14 cellular contexts compared by ENCODE assay signal in the genomic region with DNA sequence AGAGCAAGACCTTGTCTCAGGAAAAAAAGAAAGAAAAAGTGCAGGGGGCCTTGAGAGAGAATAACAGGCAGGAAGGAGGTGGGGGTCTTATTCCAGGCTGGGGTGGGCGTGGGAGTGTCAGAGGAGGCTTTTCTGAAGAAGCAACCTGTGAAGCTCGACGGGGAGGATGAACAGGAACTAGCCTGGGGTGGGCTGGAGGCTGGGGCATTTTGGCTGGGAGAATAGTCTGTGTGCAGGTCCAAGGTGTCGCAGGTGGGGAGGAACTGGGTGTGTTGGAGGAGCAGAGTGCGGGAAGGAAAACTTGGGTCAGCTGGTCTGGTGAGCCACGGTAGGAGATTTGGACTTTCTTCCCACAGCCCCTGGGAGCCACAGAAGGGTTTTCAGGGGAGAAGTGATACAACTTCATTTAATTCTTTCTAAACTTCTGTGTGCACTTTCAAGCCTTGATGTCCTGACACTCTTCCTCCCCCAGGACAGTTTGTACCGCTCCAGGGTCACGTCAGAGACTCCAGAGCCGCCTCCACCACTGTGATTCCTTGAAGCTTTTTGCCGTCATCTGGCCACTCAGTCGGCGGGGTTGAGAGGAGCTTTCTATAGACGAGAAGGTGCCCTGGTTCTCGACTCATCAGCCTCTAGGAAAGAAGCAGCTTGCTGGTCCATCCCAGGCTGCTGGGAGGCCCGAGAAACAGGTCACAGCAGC.
DNase-seq lines count a peak whose midpoint lies in the region; ATAC-seq and TF ChIP-seq lines count a peak whose summit lies in the region.
"Had no signal": no experiment of that assay in that cellular context is flagged by ENCODE, and none has a peak within 500 bp of the region (broad histone marks: within the 10 kb centered on the region; RNA-seq: fewer than 3 reads in every experiment).

No MANE protein-coding gene starts in this region.

- peaks cover 7% of the 10 kb centered on the region for H3K36me3 Mint-ChIP-seq in endodermal cell (ENCODE audit: low read depth)

- H3K4me1 Mint-ChIP-seq in endodermal cell = peaks cover 37% of the 10 kb centered on the region
- H3K4me1 Mint-ChIP-seq: mesothelial cell of epicardium had no signal

- H3K27me3 Mint-ChIP-seq in endodermal cell (ENCODE audit: insufficient read depth) = no peaks in the 10 kb centered on the region

- intact Hi-C loops in Right ventricle myocardium superior (cut with DNase I) = no loop called here
- intact Hi-C loops in heart right ventricle (cut with DNase I) = no loop called here
- intact Hi-C loops in OCI-LY7 (cut with micrococcal nuclease; ENCODE audit: unreplicated experiment) = loop anchor here (1.0 kb wide), 2 partner anchors 41 to 120 kb away; no protein-coding TSS in a partner anchor

- no peak overlapping the region for H3K4me3 Mint-ChIP-seq in endodermal cell
- H3K4me3 Mint-ChIP-seq: mesothelial cell of epicardium had no signal

- no peaks in the 10 kb centered on the region for H4K20me1 ChIP-seq in OCI-LY7 (ENCODE audit: insufficient read depth, low read length)

- peaks cover 0 to 16% (median 0%) of the 10 kb centered on the region in 9 donors for H3K4me1 ChIP-seq in heart right ventricle
- peaks cover 76% of the 10 kb centered on the region for H3K4me1 ChIP-seq in OCI-LY7 (ENCODE audit: insufficient read depth, low read length, poor library complexity, severe bottlenecking)
- peaks cover 3% of the 10 kb centered on the region for H3K4me1 ChIP-seq in endodermal cell (ENCODE audit: control insufficient read depth, insufficient read depth, low read length)

- H3K27me3 ChIP-seq in heart right ventricle = no peaks in the 10 kb centered on the region
- H3K27me3 ChIP-seq in endodermal cell (ENCODE audit: control insufficient read depth, insufficient read depth, low read length, poor library complexity, severe bottlenecking) = no peaks in the 10 kb centered on the region
- H3K27me3 ChIP-seq: ovary had no signal

- WGBS in heart right ventricle, 2 donors = 84 to 88% methylated on average over 15 of the region's 15 CpGs
- WGBS in endodermal cell (ENCODE audit: insufficient coverage in 1 of 2, insufficient read length in 1 of 2), 2 experiments = 80 to 87% methylated on average over 7 to 15 of the region's 15 CpGs

- TF ChIP-seq CTCF in heart right ventricle (IDR thresholded peaks at IDR 0.05) = no peak
- TF ChIP-seq CTCF in OCI-LY7 (conservative IDR thresholded peaks at IDR 0.05; ENCODE audit: low read length) = no peak
- no peak for TF ChIP-seq CTCF in endodermal cell (conservative IDR thresholded peaks at IDR 0.05)

- H2AFZ ChIP-seq in OCI-LY7 (ENCODE audit: low read length) = peak overlapping the region; percentile 30; the same call in 1 of the 2 replicates

- H3K27ac ChIP-seq in heart right ventricle (no peak overlapping the region), OCI-LY7 (ENCODE audit: low read depth, low read length, poor library complexity, severe bottlenecking) (peak overlapping the region; percentile 100), endodermal cell (ENCODE audit: low read depth, low read length) (no peak overlapping the region)
- H3K27ac ChIP-seq: epithelial cell of prostate, ovary had no signal

- H3K4me3 ChIP-seq in heart right ventricle = no peak overlapping the region
- peak overlapping the region; percentile 41 for H3K4me3 ChIP-seq in OCI-LY7 (ENCODE audit: low read depth, low read length, poor library complexity, severe bottlenecking)
- H3K4me3 ChIP-seq in endodermal cell (ENCODE audit: low read length) = no peak overlapping the region
- H3K4me3 ChIP-seq: ovary, skin epidermis had no signal

- no peak overlapping the region for H3K9ac ChIP-seq in endodermal cell (ENCODE audit: extremely low read depth, low read length, poor library complexity, severe bottlenecking)

- H3K79me2 ChIP-seq in OCI-LY7 (ENCODE audit: insufficient read depth, low read depth, low read length) = peaks cover 28% of the 10 kb centered on the region

- CTCF ChIA-PET in OCI-LY7 (lab: Charles Lee; ENCODE audit: unreplicated experiment) = interaction anchor here (0.6 to 1.2 kb wide), 3 partner anchors 14 to 146 kb away, joined by 3 read pairs; no protein-coding TSS in a partner anchor

- H3K9me3 ChIP-seq in heart right ventricle (peaks cover 0 to 11% (median 0%) of the 10 kb centered on the region in 11 donors), OCI-LY7 (ENCODE audit: low read length) (peaks cover 11% of the 10 kb centered on the region; the same call in 1 of the 2 replicates), endodermal cell (ENCODE audit: control insufficient read depth, low read length) (peaks cover 8% of the 10 kb centered on the region)
- H3K9me3 ChIP-seq: ovary had no signal

- DNase-seq in Right ventricle myocardium superior = peak; percentile 5
- no peak for DNase-seq in heart right ventricle
- peak; percentile 38 for DNase-seq in OCI-LY7 (ENCODE audit: low spot score)
- DNase-seq in endodermal cell = peak; percentile 64
- no peak for DNase-seq in NCI-H2081 (lab: John Stamatoyannopoulos, UW)
- no peak for DNase-seq in erythroblast (lab: John Stamatoyannopoulos, UW)
- no peak for DNase-seq in NOMO-1 (lab: John Stamatoyannopoulos, UW; ENCODE audit: unreplicated experiment in 2 of 2)
- DNase-seq: NCI-H2107, ovary had no signal

- no peak for ATAC-seq in Right ventricle myocardium superior (ENCODE audit: poor library complexity)
- ATAC-seq in heart right ventricle = no peak
- no peak for ATAC-seq in HG03439 (IDR thresholded peaks at IDR 0.05; ENCODE audit: unreplicated experiment)
- ATAC-seq: Right ventricle myocardium inferior had no signal

- H3K4me2 ChIP-seq in OCI-LY7 (ENCODE audit: low read length) = peak overlapping the region; percentile 74

- H3K36me3 ChIP-seq in heart right ventricle (no peaks in the 10 kb centered on the region), OCI-LY7 (ENCODE audit: insufficient read depth, low read length) (peaks cover 12% of the 10 kb centered on the region), endodermal cell (ENCODE audit: control insufficient read depth, insufficient read depth, low read length) (no peaks in the 10 kb centered on the region)
- H3K36me3 ChIP-seq: ovary had no signal

- POLR2A ChIA-PET in OCI-LY7 (lab: Charles Lee) = interaction anchor here (0.6 to 2.9 kb wide), 9 partner anchors 8 to 145 kb away, joined by 3 to 22 read pairs (median 3); a partner anchor contains a TSS

- H3K9me2 ChIP-seq in OCI-LY7 (ENCODE audit: insufficient read depth, low read length) = no peaks in the 10 kb centered on the region

- TF ChIP-seq POLR2A in erythroblast (IDR thresholded peaks at IDR 0.05; ENCODE audit: low read length) = no peak

- BruUV-seq in OCI-LY7 (replicated peaks; lab: Mats Ljungman, UMichigan) = no TSS peak

- H3K27ac Mint-ChIP-seq in endodermal cell = no peak overlapping the region
- H3K27ac Mint-ChIP-seq: mesothelial cell of epicardium had no signal

- H3K9me3 Mint-ChIP-seq in endodermal cell = peaks cover 7% of the 10 kb centered on the region

Comparison
In these comparisons a context has a peak if more than half of its experiments do, and no peak if none do; other contexts are left out.
1. DNase-seq: peak in Right ventricle myocardium superior (single experiment), OCI-LY7 (single experiment) and endodermal cell (single experiment); none in heart right ventricle (0 of 2), NCI-H2081 (0 of 2), erythroblast (0 of 2) and NOMO-1 (0 of 2).